In the genomic region with DNA sequence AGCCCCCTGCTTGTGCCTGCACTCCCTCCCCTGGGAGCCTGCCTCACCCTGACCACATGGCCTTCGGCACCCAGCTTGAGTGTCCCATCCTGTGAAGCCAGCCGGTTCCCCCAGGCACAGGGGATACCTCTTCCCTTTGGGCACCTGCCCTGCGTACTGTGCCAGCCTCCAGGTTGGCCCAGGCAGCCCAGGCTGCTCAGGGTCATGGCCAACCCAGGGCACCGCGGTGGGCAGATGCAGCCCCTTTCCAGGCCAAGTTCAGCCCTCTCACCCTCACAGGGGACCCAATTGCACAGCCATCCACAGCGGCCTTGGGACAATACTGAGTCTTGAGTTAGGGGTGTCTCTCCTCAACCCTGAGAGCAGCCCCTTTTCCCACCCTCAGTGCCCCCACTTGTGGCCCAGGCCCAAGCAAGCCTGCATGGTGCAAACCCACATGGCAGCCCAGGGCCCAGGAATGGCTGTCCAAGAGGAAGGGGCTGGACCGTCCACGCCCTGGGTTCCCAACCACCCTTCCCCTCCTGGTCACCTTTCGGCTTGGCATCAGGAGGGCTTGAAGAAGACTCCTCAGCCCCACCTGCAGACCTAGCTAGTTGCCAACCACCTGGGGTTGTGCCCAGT, we compare ENCODE assay signal across 13 cellular contexts.
DNase-seq lines count a peak whose midpoint lies in the region; ATAC-seq and TF ChIP-seq lines count a peak whose summit lies in the region.
"Had no signal": no experiment of that assay in that cellular context is flagged by ENCODE, and none has a peak within 500 bp of the region (broad histone marks: within the 10 kb centered on the region; RNA-seq: fewer than 3 reads in every experiment).

No MANE protein-coding gene starts in this region.

- H3K27ac ChIP-seq in right cardiac atrium (ENCODE audit: low read length) = no peak overlapping the region
- H3K27ac ChIP-seq: KMS-11 had no signal

- H3K4me3 Mint-ChIP-seq in CD14-positive monocyte (no peak overlapping the region), WTC11 (no peak overlapping the region), progenitor cell of endocrine pancreas (ENCODE audit: low read depth) (no peak overlapping the region)

- in situ Hi-C loops in G401 (cut with HindIII; ENCODE audit: low sequenced_read_pairs) = no loop called here

- H3K27me3 Mint-ChIP-seq in CD14-positive monocyte (ENCODE audit: low read depth in 3 of 3) = peaks cover 2 to 6% (median 4%) of the 10 kb centered on the region in 3 donors
- peaks cover 76% of the 10 kb centered on the region for H3K27me3 Mint-ChIP-seq in WTC11 (ENCODE audit: low read depth)
- peaks cover 24% of the 10 kb centered on the region for H3K27me3 Mint-ChIP-seq in progenitor cell of endocrine pancreas

- peaks cover 11% of the 10 kb centered on the region for H3K4me1 Mint-ChIP-seq in CD14-positive monocyte
- no peaks in the 10 kb centered on the region for H3K4me1 Mint-ChIP-seq in WTC11
- H3K4me1 Mint-ChIP-seq in progenitor cell of endocrine pancreas (ENCODE audit: low read depth) = no peaks in the 10 kb centered on the region

- intact Hi-C loops in CD14-positive monocyte (cut with micrococcal nuclease) = no loop called here
- intact Hi-C loops in right cardiac atrium (cut with DNase I) = no loop called here

- no peaks in the 10 kb centered on the region for H3K9me3 ChIP-seq in right cardiac atrium (ENCODE audit: control insufficient read depth, low read length)

- H3K36me3 Mint-ChIP-seq in CD14-positive monocyte (peaks cover 25 to 29% of the 10 kb centered on the region in 2 donors), WTC11 (peaks cover 7% of the 10 kb centered on the region), progenitor cell of endocrine pancreas (ENCODE audit: insufficient read depth) (peaks cover 3% of the 10 kb centered on the region)

- ATAC-seq in WTC11 = no peak
- ATAC-seq in right cardiac atrium = no peak
- ATAC-seq in HG03175 (IDR thresholded peaks at IDR 0.05; ENCODE audit: unreplicated experiment) = no peak

- DNase-seq in CD14-positive monocyte (ENCODE audit: low spot score) (peak; percentile 44), WTC11 (ENCODE audit: low spot score) (peak; percentile 7), right cardiac atrium (peak; percentile 8 to 40 (median 39)), progenitor cell of endocrine pancreas (ENCODE audit: low spot score, unreplicated experiment) (peak; percentile 5), G401 (ENCODE audit: low spot score) (no peak), DMS 273 treated with DMSO at 0.1 percent for 48 hours (lab: John Stamatoyannopoulos, UW) (no peak)
- DNase-seq: AML-193, NCI-H1105 treated with DMSO at 0.1 percent for 48 hours, NCI-H2171 treated with DMSO at 0.1 percent for 48 hours, retina, substantia nigra had no signal

- POLR2A ChIA-PET in WTC11 (lab: Charles Lee) = no interaction called here

- CTCF ChIA-PET in WTC11 (lab: Charles Lee) = no interaction called here

- H3K27ac Mint-ChIP-seq in CD14-positive monocyte (no peak overlapping the region), WTC11 (no peak overlapping the region), progenitor cell of endocrine pancreas (no peak overlapping the region)

- H3K9me3 Mint-ChIP-seq in CD14-positive monocyte = peaks cover 2 to 14% (median 5%) of the 10 kb centered on the region in 7 donors
- H3K9me3 Mint-ChIP-seq in WTC11 = peaks cover 9% of the 10 kb centered on the region
- peaks cover 5% of the 10 kb centered on the region for H3K9me3 Mint-ChIP-seq in progenitor cell of endocrine pancreas (ENCODE audit: low read depth)

- no peaks in the 10 kb centered on the region for H3K4me1 ChIP-seq in right cardiac atrium (ENCODE audit: control insufficient read depth, insufficient read depth, low read length)

- WGBS in right cardiac atrium = 92% methylated on average over 9 of the region's 9 CpGs

- H3K4me3 ChIP-seq in right cardiac atrium (ENCODE audit: low read length) = no peak overlapping the region

- H3K27me3 ChIP-seq in right cardiac atrium (ENCODE audit: control insufficient read depth, insufficient read depth) = no peaks in the 10 kb centered on the region

- TF ChIP-seq CTCF in CD14-positive monocyte (IDR thresholded peaks at IDR 0.05) (no peak), WTC11 (IDR thresholded peaks at IDR 0.05) (no peak), progenitor cell of endocrine pancreas (IDR thresholded peaks at IDR 0.05; ENCODE audit: unreplicated experiment) (no peak)

TF ChIP-seq in WTC11, 78 proteins besides CTCF, POLR2A, EP300 and RAD21:
- TF ChIP-seq, protein P1, sequence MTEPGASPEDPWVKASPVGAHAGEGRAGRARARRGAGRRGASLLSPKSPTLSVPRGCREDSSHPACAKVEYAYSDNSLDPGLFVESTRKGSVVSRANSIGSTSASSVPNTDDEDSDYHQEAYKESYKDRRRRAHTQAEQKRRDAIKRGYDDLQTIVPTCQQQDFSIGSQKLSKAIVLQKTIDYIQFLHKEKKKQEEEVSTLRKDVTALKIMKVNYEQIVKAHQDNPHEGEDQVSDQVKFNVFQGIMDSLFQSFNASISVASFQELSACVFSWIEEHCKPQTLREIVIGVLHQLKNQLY (CRISPR knock-in tag; IDR thresholded peaks at IDR 0.05) = no peak
- no peak for TF ChIP-seq STAT6 (CRISPR knock-in tag; conservative IDR thresholded peaks at IDR 0.05; ENCODE audit: low read depth)
- TF ChIP-seq, protein P2, sequence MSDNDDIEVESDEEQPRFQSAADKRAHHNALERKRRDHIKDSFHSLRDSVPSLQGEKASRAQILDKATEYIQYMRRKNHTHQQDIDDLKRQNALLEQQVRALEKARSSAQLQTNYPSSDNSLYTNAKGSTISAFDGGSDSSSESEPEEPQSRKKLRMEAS (CRISPR knock-in tag; IDR thresholded peaks at IDR 0.05) = no peak
- no peak for TF ChIP-seq SP1 (CRISPR knock-in tag; conservative IDR thresholded peaks at IDR 0.05)
- TF ChIP-seq ELF4 (CRISPR knock-in tag; IDR thresholded peaks at IDR 0.05; ENCODE audit: low read depth) = no peak
- TF ChIP-seq NR3C1 (CRISPR knock-in tag; conservative IDR thresholded peaks at IDR 0.05; ENCODE audit: low read depth) = no peak
- TF ChIP-seq TEAD1 (CRISPR knock-in tag; IDR thresholded peaks at IDR 0.05) = no peak
- TF ChIP-seq NR2C2 (CRISPR knock-in tag; IDR thresholded peaks at IDR 0.05) = no peak
- TF ChIP-seq ATF6 (CRISPR knock-in tag; IDR thresholded peaks at IDR 0.05) = no peak
- no peak for TF ChIP-seq ZNF232 (CRISPR knock-in tag; IDR thresholded peaks at IDR 0.05)
- TF ChIP-seq NR1H2 (CRISPR knock-in tag; IDR thresholded peaks at IDR 0.05) = no peak

Comparison
In these comparisons a context has a peak if more than half of its experiments do, and no peak if none do; other contexts are left out.
1. DNase-seq: peak in CD14-positive monocyte (single experiment), WTC11 (single experiment), right cardiac atrium (3 of 3) and progenitor cell of endocrine pancreas (single experiment); none in G401 (single experiment) and DMS 273 treated with DMSO at 0.1 percent for 48 hours (single experiment).